ENCODE assay signal across 15 cellular contexts in the genomic region with DNA sequence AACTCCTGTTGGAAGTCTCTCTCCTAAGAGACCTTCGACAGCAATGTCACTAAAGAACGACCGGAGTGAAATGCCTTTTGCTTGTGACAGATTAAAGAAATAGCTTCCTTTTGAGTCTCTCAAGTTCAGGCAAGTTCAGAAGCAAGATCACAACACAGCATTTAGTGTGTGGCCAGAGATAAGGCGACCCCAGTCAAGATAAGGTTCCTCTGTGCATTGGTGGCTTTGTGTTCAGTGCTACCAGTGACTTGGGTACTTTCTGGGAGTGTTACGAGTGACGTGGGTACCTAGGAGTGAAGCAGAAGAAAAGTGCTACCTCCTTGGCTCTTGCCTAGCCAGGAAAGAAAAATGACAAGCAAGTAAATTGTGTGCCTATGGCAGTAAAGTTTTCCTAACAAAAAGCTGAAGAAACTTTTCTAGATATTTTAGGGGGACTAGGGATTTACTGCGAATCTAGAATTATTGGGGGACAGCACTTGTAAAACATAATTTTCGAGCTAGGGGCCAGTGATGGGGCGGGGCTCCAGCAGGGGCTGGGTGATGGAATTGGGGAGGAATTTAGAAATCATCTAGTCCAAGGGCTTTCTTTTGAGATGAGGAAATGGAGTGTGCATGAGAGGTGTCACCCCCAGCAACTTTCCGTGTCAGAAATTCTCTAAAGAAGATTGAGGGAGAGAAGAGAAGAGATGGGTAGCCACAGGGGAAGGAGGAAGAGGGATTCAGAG.
DNase-seq lines count a peak whose midpoint lies in the region; ATAC-seq and TF ChIP-seq lines count a peak whose summit lies in the region.
"Had no signal": no experiment of that assay in that cellular context is flagged by ENCODE, and none has a peak within 500 bp of the region (broad histone marks: within the 10 kb centered on the region; RNA-seq: fewer than 3 reads in every experiment).

No MANE protein-coding gene starts in this region.

- no peaks in the 10 kb centered on the region for H3K9me3 Mint-ChIP-seq in endothelial cell (ENCODE audit: unreplicated experiment)
- H3K9me3 Mint-ChIP-seq: activated CD4-positive, alpha-beta T cell treated with anti-CD3 and anti-CD28 coated beads, Interleukin-2, amount 10 ng/mL, durations not matched to agents 24 days and 14 days; activated T-helper 1 cell treated with anti-CD3 and anti-CD28 coated beads, Interleukin-12 subunit alpha, Interleukin-12 subunit beta, Interleukin-2, Interleukin-4 antibody, amounts not matched to agents 30 ng/mL and 10 ng/mL and 1 ng/mL, durations not matched to agents 14 hours and 24 hours and 36 hours had no signal

- H3K4me3 ChIP-seq in SK-N-SH (ENCODE audit: low read depth in 2 of 2, low read length in 1 of 2) (no peak overlapping the region), muscle layer of colon (ENCODE audit: low read depth in 1 of 2, low read length in 2 of 2) (no peak overlapping the region), transverse colon (no peak overlapping the region)
- H3K4me3 ChIP-seq: testis had no signal

- in situ Hi-C loops in transverse colon (cut with MboI; ENCODE audit: low pct_ligation_motif_present in 1 of 4, low pct_unique_long_range_greater_than_20kb in 1 of 4, low sequenced_read_pairs in 3 of 4), result no loop called here
- in situ Hi-C loops in G401 (cut with HindIII; ENCODE audit: low sequenced_read_pairs), result no loop called here

- peak overlapping the region; percentile 61; the same call in 1 of the 2 replicates for H3K4me2 ChIP-seq in SK-N-SH

- TF ChIP-seq EP300 in SK-N-SH (IDR thresholded peaks at IDR 0.05; ENCODE audit: borderline replicate concordance in 1 of 2, low read depth in 1 of 2, low read length in 1 of 2), result no peak
- no peak for TF ChIP-seq EP300 in transverse colon (IDR thresholded peaks at IDR 0.05; ENCODE audit: low read depth)

- no peaks in the 10 kb centered on the region for H3K79me2 ChIP-seq in SK-N-SH (ENCODE audit: insufficient read depth)

- H3K4me1 ChIP-seq in SK-N-SH (ENCODE audit: control insufficient read depth in 1 of 2, insufficient read depth in 2 of 2, low read depth in 1 of 2, low read length in 1 of 2) (peaks cover 0 to 21% of the 10 kb centered on the region in 2 experiments; a peak in 3 of 4 replicates), muscle layer of colon (ENCODE audit: insufficient read depth, low read length) (peaks cover 53% of the 10 kb centered on the region), transverse colon (peaks cover 0 to 34% (median 8%) of the 10 kb centered on the region in 4 donors)

- peaks cover 23% of the 10 kb centered on the region for H3K4me1 Mint-ChIP-seq in endothelial cell (ENCODE audit: unreplicated experiment)

- no peak for ATAC-seq in SK-N-SH treated with all-trans-retinoic acid at 6 μM for 48 hours
- no peak for ATAC-seq in HG03565 (IDR thresholded peaks at IDR 0.05; ENCODE audit: unreplicated experiment)

- no peak for TF ChIP-seq POLR2A in transverse colon (IDR thresholded peaks at IDR 0.05)

- POLR2A ChIA-PET in SK-N-SH (lab: Yijun Ruan, JAX), result interaction anchor here (0.6 to 1.0 kb wide), 2 partner anchors 10 to 343 kb away, joined by 3 read pairs; no protein-coding TSS in a partner anchor

- TF ChIP-seq CTCF in SK-N-SH (IDR thresholded peaks at IDR 0.05) (no peak), endothelial cell (IDR thresholded peaks at IDR 0.05; ENCODE audit: unreplicated experiment) (no peak), transverse colon (IDR thresholded peaks at IDR 0.05) (no peak)

- intact Hi-C loops in transverse colon (cut with DNase I; ENCODE audit: low total_unique reads), result no loop called here

- DNase-seq in SK-N-SH, result no peak
- DNase-seq in endothelial cell (ENCODE audit: low spot score), result no peak
- no peak for DNase-seq in transverse colon
- no peak for DNase-seq in NCI-H524 treated with DMSO at 0.1 percent for 48 hours (lab: John Stamatoyannopoulos, UW)
- DNase-seq in G401 (ENCODE audit: low spot score), result no peak
- DNase-seq: activated CD4-positive, alpha-beta T cell treated with anti-CD3 and anti-CD28 coated beads, Interleukin-2, amount 10 ng/mL, durations not matched to agents 24 days and 14 days; COR-L47; Karpas-422; NCI-H2029; T-helper 1 cell; testis had no signal

- H3K27ac ChIP-seq in SK-N-SH (ENCODE audit: low read depth in 2 of 2, low read length in 1 of 2) (peak overlapping the region in 1 of 2 experiments; percentile 93; a peak in 2 of 4 replicates), muscle layer of colon (ENCODE audit: low read depth, low read length) (peak overlapping the region; percentile 56), transverse colon (peak overlapping the region in 3 of 4 donors; percentile 7 to 90 (median 80))

- WGBS in SK-N-SH (ENCODE audit: low lambda C conversion rate), result 90% methylated on average over 10 of the region's 10 CpGs
- WGBS in transverse colon (ENCODE audit: low coverage in 1 of 2), 2 donors, result 69 to 71% methylated on average over 4 to 10 of the region's 10 CpGs

- H3F3A ChIP-seq in SK-N-SH (replicated peaks; ENCODE audit: insufficient read depth), result peaks cover 30% of the 10 kb centered on the region

- peak overlapping the region; percentile 5; the same call in 1 of the 2 replicates for H2AFZ ChIP-seq in SK-N-SH (ENCODE audit: low read depth)

- H3K27ac Mint-ChIP-seq in endothelial cell (ENCODE audit: unreplicated experiment), result peak overlapping the region; percentile 18
- H3K27ac Mint-ChIP-seq: activated CD4-positive, alpha-beta T cell treated with anti-CD3 and anti-CD28 coated beads, Interleukin-2, amount 10 ng/mL, durations not matched to agents 24 days and 14 days; activated T-helper 1 cell treated with anti-CD3 and anti-CD28 coated beads, Interleukin-12 subunit alpha, Interleukin-12 subunit beta, Interleukin-2, Interleukin-4 antibody, amounts not matched to agents 30 ng/mL and 10 ng/mL and 1 ng/mL, durations not matched to agents 14 hours and 24 hours and 36 hours had no signal

- no peaks in the 10 kb centered on the region for H4K20me1 ChIP-seq in SK-N-SH (ENCODE audit: insufficient read depth)

- H3K27me3 Mint-ChIP-seq in endothelial cell (ENCODE audit: unreplicated experiment), result peaks cover 2% of the 10 kb centered on the region
- H3K27me3 Mint-ChIP-seq: activated CD4-positive, alpha-beta T cell treated with anti-CD3 and anti-CD28 coated beads, Interleukin-2, amount 10 ng/mL, durations not matched to agents 24 days and 14 days had no signal

- no peaks in the 10 kb centered on the region for H3K9me2 ChIP-seq in SK-N-SH

- H3K9ac ChIP-seq in SK-N-SH (no peak overlapping the region; the same call in 1 of the 2 replicates), muscle layer of colon (ENCODE audit: low read length) (no peak overlapping the region)

- H3K27me3 ChIP-seq in SK-N-SH (ENCODE audit: insufficient read depth), result no peaks in the 10 kb centered on the region
- H3K27me3 ChIP-seq in muscle layer of colon (ENCODE audit: control insufficient read depth in 1 of 2, insufficient read depth in 2 of 2, low read length in 2 of 2), result no peaks in the 10 kb centered on the region
- no peaks in the 10 kb centered on the region for H3K27me3 ChIP-seq in transverse colon
- H3K27me3 ChIP-seq: testis had no signal

- H3K4me3 Mint-ChIP-seq in endothelial cell (ENCODE audit: unreplicated experiment), result no peak overlapping the region
- H3K4me3 Mint-ChIP-seq: activated CD4-positive, alpha-beta T cell treated with anti-CD3 and anti-CD28 coated beads, Interleukin-2, amount 10 ng/mL, durations not matched to agents 24 days and 14 days; activated T-helper 1 cell treated with anti-CD3 and anti-CD28 coated beads, Interleukin-12 subunit alpha, Interleukin-12 subunit beta, Interleukin-2, Interleukin-4 antibody, amounts not matched to agents 30 ng/mL and 10 ng/mL and 1 ng/mL, durations not matched to agents 14 hours and 24 hours and 36 hours had no signal

- H3K36me3 ChIP-seq in SK-N-SH (replicated peaks in 1 of 2; ENCODE audit: control insufficient read depth in 1 of 2, insufficient read depth in 2 of 2, low read length in 1 of 2) (no peaks in the 10 kb centered on the region), muscle layer of colon (ENCODE audit: insufficient read depth, low read length) (no peaks in the 10 kb centered on the region), transverse colon (no peaks in the 10 kb centered on the region)

- H3K9me3 ChIP-seq in SK-N-SH, result no peaks in the 10 kb centered on the region
- no peaks in the 10 kb centered on the region for H3K9me3 ChIP-seq in muscle layer of colon (ENCODE audit: low read length)
- no peaks in the 10 kb centered on the region for H3K9me3 ChIP-seq in transverse colon
- H3K9me3 ChIP-seq: testis had no signal

- no peak for TF ChIP-seq RAD21 in SK-N-SH (IDR thresholded peaks at IDR 0.05; ENCODE audit: low read length)

- H3K36me3 Mint-ChIP-seq in endothelial cell (ENCODE audit: low read depth, unreplicated experiment), result peaks cover 3% of the 10 kb centered on the region

- CTCF ChIA-PET in SK-N-SH (lab: Yijun Ruan, JAX), result interaction anchor here (1.6 kb wide), 1 partner anchor 10 kb away, joined by 3 read pairs; no protein-coding TSS in a partner anchor

TF ChIP-seq in SK-N-SH, 30 proteins besides CTCF, POLR2A, EP300 and RAD21 (continues in another document):
- no peak for TF ChIP-seq TAF1 (IDR thresholded peaks at IDR 0.05; ENCODE audit: borderline replicate concordance, low read depth, low read length)
- no peak for TF ChIP-seq NRF1 (IDR thresholded peaks at IDR 0.05; ENCODE audit: low read depth, low read length)
- no peak for TF ChIP-seq MEF2A (IDR thresholded peaks at IDR 0.05; ENCODE audit: borderline replicate concordance, low read depth)
- TF ChIP-seq FOXM1 (IDR thresholded peaks at IDR 0.05; ENCODE audit: low read depth), result no peak

TF ChIP-seq in SK-N-SH treated with all-trans-retinoic acid at 6 μM for 48 hours, 23 proteins besides CTCF, POLR2A, EP300 and RAD21 (continues in another document):
- TF ChIP-seq ZFP30 (CRISPR knock-in tag; IDR thresholded peaks at IDR 0.05) (no peak), PPARA (CRISPR knock-in tag; IDR thresholded peaks at IDR 0.05; ENCODE audit: borderline replicate concordance) (no peak), ZFP3 (CRISPR knock-in tag; IDR thresholded peaks at IDR 0.05) (no peak), ESRRG (CRISPR knock-in tag; IDR thresholded peaks at IDR 0.05) (no peak), SNAI2 (CRISPR knock-in tag; IDR thresholded peaks at IDR 0.05) (no peak), OSR1 (CRISPR knock-in tag; IDR thresholded peaks at IDR 0.05) (no peak)
- TF ChIP-seq, protein P1, sequence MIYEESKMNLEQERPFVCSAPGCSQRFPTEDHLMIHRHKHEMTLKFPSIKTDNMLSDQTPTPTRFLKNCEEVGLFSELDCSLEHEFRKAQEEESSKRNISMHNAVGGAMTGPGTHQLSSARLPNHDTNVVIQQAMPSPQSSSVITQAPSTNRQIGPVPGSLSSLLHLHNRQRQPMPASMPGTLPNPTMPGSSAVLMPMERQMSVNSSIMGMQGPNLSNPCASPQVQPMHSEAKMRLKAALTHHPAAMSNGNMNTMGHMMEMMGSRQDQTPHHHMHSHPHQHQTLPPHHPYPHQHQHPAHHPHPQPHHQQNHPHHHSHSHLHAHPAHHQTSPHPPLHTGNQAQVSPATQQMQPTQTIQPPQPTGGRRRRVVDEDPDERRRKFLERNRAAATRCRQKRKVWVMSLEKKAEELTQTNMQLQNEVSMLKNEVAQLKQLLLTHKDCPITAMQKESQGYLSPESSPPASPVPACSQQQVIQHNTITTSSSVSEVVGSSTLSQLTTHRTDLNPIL (CRISPR knock-in tag; IDR thresholded peaks at IDR 0.05; ENCODE audit: low read depth), result no peak
